ENCODE assay signal across 13 cellular contexts in the genomic region with DNA sequence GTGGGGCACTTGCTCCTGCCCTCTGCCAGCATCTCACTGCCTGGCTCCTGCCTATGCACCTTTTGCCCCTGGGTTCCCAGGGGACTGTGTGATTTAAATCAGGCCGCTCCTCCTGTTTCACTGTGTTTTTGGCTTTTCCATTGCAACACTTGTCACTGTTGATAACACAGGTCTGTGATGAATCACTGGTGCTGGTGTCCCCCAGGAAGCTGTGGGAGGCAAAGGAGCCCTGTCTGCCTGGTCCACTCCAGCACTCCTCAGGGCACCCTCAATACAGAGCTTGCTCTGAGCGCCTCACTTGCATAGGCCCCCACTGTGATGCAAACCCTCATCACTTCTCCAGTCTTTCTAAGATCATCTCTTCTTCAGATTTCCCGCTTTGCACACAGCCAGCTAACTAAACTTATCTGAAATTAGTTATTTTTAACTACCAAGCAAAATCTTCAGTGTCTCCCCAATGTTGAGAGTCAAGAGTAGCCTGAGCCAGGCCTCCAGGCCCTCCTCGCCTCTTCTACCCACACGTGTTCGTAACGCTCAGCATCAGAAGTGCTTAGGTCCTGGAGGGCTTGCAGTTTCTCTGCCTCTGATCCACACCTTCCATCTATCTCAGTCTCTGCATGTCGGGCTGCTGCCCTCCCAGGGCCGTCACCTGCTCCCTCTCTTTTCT. TPM values are rescaled to one million over a fixed set of nuclear protein-coding genes. Genes with fewer than 3 reads are reported as not detected.
DNase-seq lines count a peak whose midpoint lies in the region; TF ChIP-seq lines count a peak whose summit lies in the region.
"Had no signal": no experiment of that assay in that cellular context is flagged by ENCODE, and none has a peak within 500 bp of the region (broad histone marks: within the 10 kb centered on the region; RNA-seq: fewer than 3 reads in every experiment).

No MANE protein-coding gene starts in this region.

- intact Hi-C loops in activated CD4-positive, alpha-beta T cell treated with anti-CD3 and anti-CD28 coated beads, Interleukin-2, amount 10 ng/mL, durations not matched to agents 24 days and 14 days (cut with micrococcal nuclease), result no loop called here

- H3K36me3 Mint-ChIP-seq in activated CD4-positive, alpha-beta T cell treated with anti-CD3 and anti-CD28 coated beads, Interleukin-2, amount 10 ng/mL, durations not matched to agents 24 days and 14 days (ENCODE audit: low read depth), result peaks cover 33% of the 10 kb centered on the region
- peaks cover 27% of the 10 kb centered on the region for H3K36me3 Mint-ChIP-seq in nephron progenitor cell (ENCODE audit: low read depth)

- H3K36me3 ChIP-seq in KOPT-K1 (ENCODE audit: insufficient read depth, low read length), result peaks cover 61% of the 10 kb centered on the region

- TF ChIP-seq CTCF in nephron progenitor cell (IDR thresholded peaks at IDR 0.05), result no peak

- peak overlapping the region; percentile 98 for H3K27ac ChIP-seq in KOPT-K1 (ENCODE audit: low read depth, low read length, poor library complexity, severe bottlenecking)
- H3K27ac ChIP-seq: SJSA1 had no signal

- no peaks in the 10 kb centered on the region for H3K27me3 Mint-ChIP-seq in activated CD4-positive, alpha-beta T cell treated with anti-CD3 and anti-CD28 coated beads, Interleukin-2, amount 10 ng/mL, durations not matched to agents 24 days and 14 days
- H3K27me3 Mint-ChIP-seq in nephron progenitor cell (ENCODE audit: low read depth, poor library complexity), result peaks cover 5% of the 10 kb centered on the region

- H3K4me3 Mint-ChIP-seq in activated CD4-positive, alpha-beta T cell treated with anti-CD3 and anti-CD28 coated beads, Interleukin-2, amount 10 ng/mL, durations not matched to agents 24 days and 14 days, result peak overlapping the region; percentile 5
- H3K4me3 Mint-ChIP-seq in nephron progenitor cell, result peak overlapping the region; percentile 19

- DNase-seq in activated CD4-positive, alpha-beta T cell treated with anti-CD3 and anti-CD28 coated beads, Interleukin-2, amount 10 ng/mL, durations not matched to agents 24 days and 14 days, result no peak
- no peak for DNase-seq in activated CD4-positive, alpha-beta T cell treated with anti-CD3 and anti-CD28 coated beads for 48 hours
- peak; percentile 9 for DNase-seq in amniotic epithelial cell (ENCODE audit: low read depth)
- no peak for DNase-seq in nephron progenitor cell
- no peak for DNase-seq in NCI-H2196 treated with DMSO at 0.1 percent for 48 hours (lab: John Stamatoyannopoulos, UW; ENCODE audit: unreplicated experiment)
- DNase-seq in amniotic stem cell (lab: John Stamatoyannopoulos, UW), result no peak
- DNase-seq in NOMO-1 treated with DMSO at 0.1 percent for 48 hours (lab: John Stamatoyannopoulos, UW; ENCODE audit: unreplicated experiment), result no peak
- DNase-seq: NCI-H1436; NCI-H526; occipital lobe; stimulated activated CD4-positive, alpha-beta T cell treated with anti-CD3 and anti-CD28 coated beads, Interleukin-12 subunit alpha, Interleukin-12 subunit beta, amount 100 ng/mL, for 4 hours had no signal

- H3K9me3 Mint-ChIP-seq in activated CD4-positive, alpha-beta T cell treated with anti-CD3 and anti-CD28 coated beads, Interleukin-2, amount 10 ng/mL, durations not matched to agents 24 days and 14 days, result no peaks in the 10 kb centered on the region
- no peaks in the 10 kb centered on the region for H3K9me3 Mint-ChIP-seq in nephron progenitor cell

- peak overlapping the region; percentile 58 for H3K27ac Mint-ChIP-seq in activated CD4-positive, alpha-beta T cell treated with anti-CD3 and anti-CD28 coated beads, Interleukin-2, amount 10 ng/mL, durations not matched to agents 24 days and 14 days
- H3K27ac Mint-ChIP-seq in nephron progenitor cell, result peak overlapping the region; percentile 1

- peaks cover 36% of the 10 kb centered on the region for H3K4me1 Mint-ChIP-seq in activated CD4-positive, alpha-beta T cell treated with anti-CD3 and anti-CD28 coated beads, Interleukin-2, amount 10 ng/mL, durations not matched to agents 24 days and 14 days
- H3K4me1 Mint-ChIP-seq in nephron progenitor cell, result peaks cover 64% of the 10 kb centered on the region

- no peaks in the 10 kb centered on the region for H3K9me3 ChIP-seq in KOPT-K1 (ENCODE audit: insufficient read depth, low read length, poor library complexity, severe bottlenecking)
- H3K9me3 ChIP-seq: SJSA1 had no signal

RNA-seq across cellular contexts. Expression of gene TMEM18, which starts 2.8 kb away (rescaled TPM):
- 21.5 and 25.1 TPM in 2 replicates for total RNA-seq in activated CD4-positive, alpha-beta T cell treated with anti-CD3 and anti-CD28 coated beads, Interleukin-2, amount 10 ng/mL, durations not matched to agents 24 days and 14 days
